In genomic region chr2:171185165-171185818, GRCh38 we compare ENCODE assay signal across 1 cellular context.
TF ChIP-seq lines count a peak whose summit lies in the region.

No MANE protein-coding gene starts in this region.

TF ChIP-seq in HepG2, 621 proteins besides CTCF, POLR2A, EP300 and RAD21 (continued from another document):
- TF ChIP-seq, protein P1, sequence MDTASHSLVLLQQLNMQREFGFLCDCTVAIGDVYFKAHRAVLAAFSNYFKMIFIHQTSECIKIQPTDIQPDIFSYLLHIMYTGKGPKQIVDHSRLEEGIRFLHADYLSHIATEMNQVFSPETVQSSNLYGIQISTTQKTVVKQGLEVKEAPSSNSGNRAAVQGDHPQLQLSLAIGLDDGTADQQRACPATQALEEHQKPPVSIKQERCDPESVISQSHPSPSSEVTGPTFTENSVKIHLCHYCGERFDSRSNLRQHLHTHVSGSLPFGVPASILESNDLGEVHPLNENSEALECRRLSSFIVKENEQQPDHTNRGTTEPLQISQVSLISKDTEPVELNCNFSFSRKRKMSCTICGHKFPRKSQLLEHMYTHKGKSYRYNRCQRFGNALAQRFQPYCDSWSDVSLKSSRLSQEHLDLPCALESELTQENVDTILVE (CRISPR knock-in tag; IDR thresholded peaks at IDR 0.05): no peak
